1 cellular context compared by ENCODE assay signal in the genomic region with DNA sequence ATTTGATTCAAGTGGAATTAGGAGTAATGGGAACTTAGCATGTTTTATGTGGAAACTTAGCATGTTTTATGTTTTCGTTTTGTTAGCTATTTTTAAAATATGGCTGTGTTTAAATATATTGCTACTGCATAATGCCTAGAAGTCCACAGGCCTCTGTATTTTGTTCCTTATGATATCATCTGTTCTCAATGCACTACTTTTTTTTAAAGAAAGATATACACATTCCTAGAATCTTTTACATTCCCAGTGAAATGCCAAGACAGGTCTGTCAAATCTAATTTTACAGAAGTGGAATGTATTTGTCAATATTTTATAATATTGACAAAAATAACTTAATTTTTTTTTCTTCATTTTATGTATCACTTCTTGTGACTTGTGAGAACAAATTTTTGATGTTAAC.
TF ChIP-seq lines count a peak whose summit lies in the region.

No MANE protein-coding gene starts in this region.

TF ChIP-seq in SK-N-SH, 30 proteins besides CTCF, POLR2A, EP300 and RAD21 (continued from another document):
- TF ChIP-seq FOSL2 (IDR thresholded peaks at IDR 0.05; ENCODE audit: borderline replicate concordance, low read depth) (no peak), JUND (IDR thresholded peaks at IDR 0.05) (0 out of 2 replicates have a peak, but pooled peaks have one; percentile 22), FOXM1 (IDR thresholded peaks at IDR 0.05; ENCODE audit: low read depth) (no peak), NRF1 (IDR thresholded peaks at IDR 0.05; ENCODE audit: low read depth, low read length) (no peak), CHD2 (IDR thresholded peaks at IDR 0.05; ENCODE audit: low read length, partially characterized antibody) (no peak), SMC3 (IDR thresholded peaks at IDR 0.05; ENCODE audit: low read depth, low read length) (no peak), FOXJ3 (CRISPR knock-in tag; IDR thresholded peaks at IDR 0.05) (no peak), RCOR1 (IDR thresholded peaks at IDR 0.05; ENCODE audit: low read length) (no peak), TEAD4 (IDR thresholded peaks at IDR 0.05; ENCODE audit: borderline replicate concordance, insufficient read depth) (peak; percentile 83; the same call in 1 of the 2 replicates), TCF12 (IDR thresholded peaks at IDR 0.05) (peak; percentile 35), TAF1 (IDR thresholded peaks at IDR 0.05; ENCODE audit: borderline replicate concordance, low read depth, low read length) (no peak), GATA2 (CRISPR knock-in tag; IDR thresholded peaks at IDR 0.05) (no peak), YY1 (IDR thresholded peaks at IDR 0.05; ENCODE audit: low read depth) (no peak), GABPA (IDR thresholded peaks at IDR 0.05; ENCODE audit: low read depth) (no peak)
- TF ChIP-seq, protein P1, sequence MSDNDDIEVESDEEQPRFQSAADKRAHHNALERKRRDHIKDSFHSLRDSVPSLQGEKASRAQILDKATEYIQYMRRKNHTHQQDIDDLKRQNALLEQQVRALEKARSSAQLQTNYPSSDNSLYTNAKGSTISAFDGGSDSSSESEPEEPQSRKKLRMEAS (IDR thresholded peaks at IDR 0.05; ENCODE audit: low read depth) = no peak
- TF ChIP-seq, protein P2, sequence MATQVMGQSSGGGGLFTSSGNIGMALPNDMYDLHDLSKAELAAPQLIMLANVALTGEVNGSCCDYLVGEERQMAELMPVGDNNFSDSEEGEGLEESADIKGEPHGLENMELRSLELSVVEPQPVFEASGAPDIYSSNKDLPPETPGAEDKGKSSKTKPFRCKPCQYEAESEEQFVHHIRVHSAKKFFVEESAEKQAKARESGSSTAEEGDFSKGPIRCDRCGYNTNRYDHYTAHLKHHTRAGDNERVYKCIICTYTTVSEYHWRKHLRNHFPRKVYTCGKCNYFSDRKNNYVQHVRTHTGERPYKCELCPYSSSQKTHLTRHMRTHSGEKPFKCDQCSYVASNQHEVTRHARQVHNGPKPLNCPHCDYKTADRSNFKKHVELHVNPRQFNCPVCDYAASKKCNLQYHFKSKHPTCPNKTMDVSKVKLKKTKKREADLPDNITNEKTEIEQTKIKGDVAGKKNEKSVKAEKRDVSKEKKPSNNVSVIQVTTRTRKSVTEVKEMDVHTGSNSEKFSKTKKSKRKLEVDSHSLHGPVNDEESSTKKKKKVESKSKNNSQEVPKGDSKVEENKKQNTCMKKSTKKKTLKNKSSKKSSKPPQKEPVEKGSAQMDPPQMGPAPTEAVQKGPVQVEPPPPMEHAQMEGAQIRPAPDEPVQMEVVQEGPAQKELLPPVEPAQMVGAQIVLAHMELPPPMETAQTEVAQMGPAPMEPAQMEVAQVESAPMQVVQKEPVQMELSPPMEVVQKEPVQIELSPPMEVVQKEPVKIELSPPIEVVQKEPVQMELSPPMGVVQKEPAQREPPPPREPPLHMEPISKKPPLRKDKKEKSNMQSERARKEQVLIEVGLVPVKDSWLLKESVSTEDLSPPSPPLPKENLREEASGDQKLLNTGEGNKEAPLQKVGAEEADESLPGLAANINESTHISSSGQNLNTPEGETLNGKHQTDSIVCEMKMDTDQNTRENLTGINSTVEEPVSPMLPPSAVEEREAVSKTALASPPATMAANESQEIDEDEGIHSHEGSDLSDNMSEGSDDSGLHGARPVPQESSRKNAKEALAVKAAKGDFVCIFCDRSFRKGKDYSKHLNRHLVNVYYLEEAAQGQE (IDR thresholded peaks at IDR 0.05; ENCODE audit: low read depth, low read length) = no peak
- TF ChIP-seq, protein P3, sequence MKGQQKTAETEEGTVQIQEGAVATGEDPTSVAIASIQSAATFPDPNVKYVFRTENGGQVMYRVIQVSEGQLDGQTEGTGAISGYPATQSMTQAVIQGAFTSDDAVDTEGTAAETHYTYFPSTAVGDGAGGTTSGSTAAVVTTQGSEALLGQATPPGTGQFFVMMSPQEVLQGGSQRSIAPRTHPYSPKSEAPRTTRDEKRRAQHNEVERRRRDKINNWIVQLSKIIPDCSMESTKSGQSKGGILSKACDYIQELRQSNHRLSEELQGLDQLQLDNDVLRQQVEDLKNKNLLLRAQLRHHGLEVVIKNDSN (IDR thresholded peaks at IDR 0.05; ENCODE audit: borderline replicate concordance, low read depth) = no peak
- TF ChIP-seq, protein P4, sequence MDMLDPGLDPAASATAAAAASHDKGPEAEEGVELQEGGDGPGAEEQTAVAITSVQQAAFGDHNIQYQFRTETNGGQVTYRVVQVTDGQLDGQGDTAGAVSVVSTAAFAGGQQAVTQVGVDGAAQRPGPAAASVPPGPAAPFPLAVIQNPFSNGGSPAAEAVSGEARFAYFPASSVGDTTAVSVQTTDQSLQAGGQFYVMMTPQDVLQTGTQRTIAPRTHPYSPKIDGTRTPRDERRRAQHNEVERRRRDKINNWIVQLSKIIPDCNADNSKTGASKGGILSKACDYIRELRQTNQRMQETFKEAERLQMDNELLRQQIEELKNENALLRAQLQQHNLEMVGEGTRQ (IDR thresholded peaks at IDR 0.05; ENCODE audit: borderline replicate concordance, low read depth, low read length) = no peak
- TF ChIP-seq, protein P5, sequence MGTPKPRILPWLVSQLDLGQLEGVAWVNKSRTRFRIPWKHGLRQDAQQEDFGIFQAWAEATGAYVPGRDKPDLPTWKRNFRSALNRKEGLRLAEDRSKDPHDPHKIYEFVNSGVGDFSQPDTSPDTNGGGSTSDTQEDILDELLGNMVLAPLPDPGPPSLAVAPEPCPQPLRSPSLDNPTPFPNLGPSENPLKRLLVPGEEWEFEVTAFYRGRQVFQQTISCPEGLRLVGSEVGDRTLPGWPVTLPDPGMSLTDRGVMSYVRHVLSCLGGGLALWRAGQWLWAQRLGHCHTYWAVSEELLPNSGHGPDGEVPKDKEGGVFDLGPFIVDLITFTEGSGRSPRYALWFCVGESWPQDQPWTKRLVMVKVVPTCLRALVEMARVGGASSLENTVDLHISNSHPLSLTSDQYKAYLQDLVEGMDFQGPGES (IDR thresholded peaks at IDR 0.05; ENCODE audit: low read depth, low read length) = no peak
- TF ChIP-seq, protein P6, sequence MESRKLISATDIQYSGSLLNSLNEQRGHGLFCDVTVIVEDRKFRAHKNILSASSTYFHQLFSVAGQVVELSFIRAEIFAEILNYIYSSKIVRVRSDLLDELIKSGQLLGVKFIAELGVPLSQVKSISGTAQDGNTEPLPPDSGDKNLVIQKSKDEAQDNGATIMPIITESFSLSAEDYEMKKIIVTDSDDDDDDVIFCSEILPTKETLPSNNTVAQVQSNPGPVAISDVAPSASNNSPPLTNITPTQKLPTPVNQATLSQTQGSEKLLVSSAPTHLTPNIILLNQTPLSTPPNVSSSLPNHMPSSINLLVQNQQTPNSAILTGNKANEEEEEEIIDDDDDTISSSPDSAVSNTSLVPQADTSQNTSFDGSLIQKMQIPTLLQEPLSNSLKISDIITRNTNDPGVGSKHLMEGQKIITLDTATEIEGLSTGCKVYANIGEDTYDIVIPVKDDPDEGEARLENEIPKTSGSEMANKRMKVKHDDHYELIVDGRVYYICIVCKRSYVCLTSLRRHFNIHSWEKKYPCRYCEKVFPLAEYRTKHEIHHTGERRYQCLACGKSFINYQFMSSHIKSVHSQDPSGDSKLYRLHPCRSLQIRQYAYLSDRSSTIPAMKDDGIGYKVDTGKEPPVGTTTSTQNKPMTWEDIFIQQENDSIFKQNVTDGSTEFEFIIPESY (IDR thresholded peaks at IDR 0.05; ENCODE audit: borderline replicate concordance, low read depth) = no peak
